1 cellular context compared by ENCODE assay signal in the genomic region with DNA sequence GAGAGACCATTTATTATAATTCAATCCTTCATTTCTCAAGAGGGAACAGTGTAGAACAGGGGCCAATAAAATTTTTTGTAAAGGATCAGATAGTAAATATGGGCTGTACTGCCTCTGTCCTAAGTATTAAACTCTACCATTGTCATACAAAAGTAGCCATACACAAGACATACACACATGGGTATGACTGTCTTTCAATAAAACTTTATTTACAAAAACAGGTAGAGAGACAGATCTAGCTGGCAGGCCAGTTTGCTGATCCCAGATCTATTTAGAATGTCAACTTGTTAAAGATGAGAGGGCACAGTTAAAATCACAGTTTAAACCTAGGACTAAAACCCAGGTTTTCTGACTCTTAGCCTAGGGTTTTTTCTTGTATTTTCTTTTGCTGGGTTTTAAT.
A peak's percentile ranks its signal among the peaks of the same experiment; 100 is the strongest.
TF ChIP-seq lines count a peak whose summit lies in the region.

No MANE protein-coding gene starts in this region.

TF ChIP-seq in GM12878, 131 proteins besides CTCF, POLR2A, EP300 and RAD21:
- no peak for TF ChIP-seq CREM (IDR thresholded peaks at IDR 0.05; ENCODE audit: low read depth)
- TF ChIP-seq, protein P1, sequence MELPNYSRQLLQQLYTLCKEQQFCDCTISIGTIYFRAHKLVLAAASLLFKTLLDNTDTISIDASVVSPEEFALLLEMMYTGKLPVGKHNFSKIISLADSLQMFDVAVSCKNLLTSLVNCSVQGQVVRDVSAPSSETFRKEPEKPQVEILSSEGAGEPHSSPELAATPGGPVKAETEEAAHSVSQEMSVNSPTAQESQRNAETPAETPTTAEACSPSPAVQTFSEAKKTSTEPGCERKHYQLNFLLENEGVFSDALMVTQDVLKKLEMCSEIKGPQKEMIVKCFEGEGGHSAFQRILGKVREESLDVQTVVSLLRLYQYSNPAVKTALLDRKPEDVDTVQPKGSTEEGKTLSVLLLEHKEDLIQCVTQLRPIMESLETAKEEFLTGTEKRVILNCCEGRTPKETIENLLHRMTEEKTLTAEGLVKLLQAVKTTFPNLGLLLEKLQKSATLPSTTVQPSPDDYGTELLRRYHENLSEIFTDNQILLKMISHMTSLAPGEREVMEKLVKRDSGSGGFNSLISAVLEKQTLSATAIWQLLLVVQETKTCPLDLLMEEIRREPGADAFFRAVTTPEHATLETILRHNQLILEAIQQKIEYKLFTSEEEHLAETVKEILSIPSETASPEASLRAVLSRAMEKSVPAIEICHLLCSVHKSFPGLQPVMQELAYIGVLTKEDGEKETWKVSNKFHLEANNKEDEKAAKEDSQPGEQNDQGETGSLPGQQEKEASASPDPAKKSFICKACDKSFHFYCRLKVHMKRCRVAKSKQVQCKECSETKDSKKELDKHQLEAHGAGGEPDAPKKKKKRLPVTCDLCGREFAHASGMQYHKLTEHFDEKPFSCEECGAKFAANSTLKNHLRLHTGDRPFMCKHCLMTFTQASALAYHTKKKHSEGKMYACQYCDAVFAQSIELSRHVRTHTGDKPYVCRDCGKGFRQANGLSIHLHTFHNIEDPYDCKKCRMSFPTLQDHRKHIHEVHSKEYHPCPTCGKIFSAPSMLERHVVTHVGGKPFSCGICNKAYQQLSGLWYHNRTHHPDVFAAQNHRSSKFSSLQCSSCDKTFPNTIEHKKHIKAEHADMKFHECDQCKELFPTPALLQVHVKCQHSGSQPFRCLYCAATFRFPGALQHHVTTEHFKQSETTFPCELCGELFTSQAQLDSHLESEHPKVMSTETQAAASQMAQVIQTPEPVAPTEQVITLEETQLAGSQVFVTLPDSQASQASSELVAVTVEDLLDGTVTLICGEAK (IDR thresholded peaks at IDR 0.05; ENCODE audit: borderline replicate concordance), result peak; percentile 93
TF ChIP-seq in GM12878: peak in this region for 1.
